In the genomic region with DNA sequence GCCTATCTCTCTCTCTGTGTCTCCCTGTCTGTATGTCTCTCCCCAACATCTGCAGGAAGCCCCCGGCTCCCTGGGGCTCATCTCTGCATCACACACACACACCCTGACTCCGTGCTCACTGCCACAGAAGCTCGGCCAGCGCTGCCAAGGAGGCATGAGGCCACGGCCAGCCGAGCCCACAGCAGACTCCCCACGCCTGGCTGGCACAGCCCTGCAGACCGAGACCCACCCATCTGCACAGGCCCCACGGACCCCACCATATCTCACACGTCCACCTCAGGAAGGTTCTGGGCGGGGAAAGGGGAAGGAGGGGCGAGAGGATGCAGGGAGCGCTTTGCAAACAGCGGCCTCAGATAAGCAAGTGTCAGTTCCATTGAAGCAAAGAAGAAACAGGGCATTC, we compare ENCODE assay signal across 16 cellular contexts. TPM values are rescaled to one million over a fixed set of nuclear protein-coding genes. Genes with fewer than 3 reads are reported as not detected.
DNase-seq lines count a peak whose midpoint lies in the region; ATAC-seq and TF ChIP-seq lines count a peak whose summit lies in the region.
"Had no signal": no experiment of that assay in that cellular context is flagged by ENCODE, and none has a peak within 500 bp of the region (broad histone marks: within the 10 kb centered on the region; RNA-seq: fewer than 3 reads in every experiment).

No MANE protein-coding gene starts in this region.

- intact Hi-C loops in A673 (cut with micrococcal nuclease; ENCODE audit: unreplicated experiment) (no loop called here), Caco-2 (cut with micrococcal nuclease; ENCODE audit: unreplicated experiment) (no loop called here), mucosa of descending colon (cut with DNase I, micrococcal nuclease) (no loop called here)

- H3K27me3 ChIP-seq in A673 (replicated peaks; ENCODE audit: insufficient read depth, low read depth, low read length, poor library complexity), result no peaks in the 10 kb centered on the region
- no peaks in the 10 kb centered on the region for H3K27me3 ChIP-seq in Caco-2 (replicated peaks; ENCODE audit: control insufficient read depth, insufficient read depth, low read length)
- H3K27me3 ChIP-seq in osteoblast (ENCODE audit: insufficient read depth, low read length), result no peaks in the 10 kb centered on the region
- H3K27me3 ChIP-seq: Peyer's patch had no signal

- no peak overlapping the region for H3K4me2 ChIP-seq in osteoblast (ENCODE audit: insufficient read depth, low read length)

- POLR2A ChIA-PET in A673 (lab: Charles Lee; ENCODE audit: low non-redundant PET) (no interaction called here), Caco-2 (lab: Charles Lee) (no interaction called here)

- H3K4me1 ChIP-seq in A673 (ENCODE audit: insufficient read depth, low read length, poor library complexity, severe bottlenecking) (no peaks in the 10 kb centered on the region), Caco-2 (no peaks in the 10 kb centered on the region), mucosa of descending colon (ENCODE audit: low read depth) (no peaks in the 10 kb centered on the region), osteoblast (ENCODE audit: insufficient read depth, low read length) (no peaks in the 10 kb centered on the region)
- H3K4me1 ChIP-seq: Peyer's patch had no signal

- H4K20me1 ChIP-seq in osteoblast (ENCODE audit: insufficient read depth, low read length), result peaks cover 2% of the 10 kb centered on the region

- TF ChIP-seq CTCF in A673 (conservative IDR thresholded peaks at IDR 0.05; ENCODE audit: low read depth, low read length) (no peak), Caco-2 (IDR thresholded peaks at IDR 0.05; ENCODE audit: insufficient read depth in 1 of 2, low read depth in 1 of 2, low read length in 1 of 2, severe bottlenecking in 1 of 2, unreplicated experiment in 1 of 2) (no peak), chondrocyte (IDR thresholded peaks at IDR 0.05) (no peak), mucosa of descending colon (IDR thresholded peaks at IDR 0.05) (no peak), osteoblast (IDR thresholded peaks at IDR 0.05; ENCODE audit: extremely low read depth, low read depth, low read length) (no peak)

- peaks cover 58% of the 10 kb centered on the region for H3K36me3 Mint-ChIP-seq in Caco-2 (ENCODE audit: insufficient read depth, unreplicated experiment)
- peaks cover 28% of the 10 kb centered on the region for H3K36me3 Mint-ChIP-seq in chondrocyte (ENCODE audit: low read depth)

- H3K27me3 Mint-ChIP-seq in Caco-2 (ENCODE audit: insufficient read depth, unreplicated experiment), result no peaks in the 10 kb centered on the region
- no peaks in the 10 kb centered on the region for H3K27me3 Mint-ChIP-seq in chondrocyte (ENCODE audit: low read depth)
- H3K27me3 Mint-ChIP-seq: CD4-positive, alpha-beta T cell had no signal

- H3K27ac ChIP-seq in A673 (ENCODE audit: low read depth, low read length, poor library complexity, severe bottlenecking) (peak overlapping the region; percentile 30), osteoblast (ENCODE audit: low read depth, low read length) (no peak overlapping the region)
- H3K27ac ChIP-seq: Peyer's patch, thoracic aorta had no signal

- ATAC-seq in mucosa of descending colon (no peak), HG02763 (IDR thresholded peaks at IDR 0.05; ENCODE audit: unreplicated experiment) (no peak)

- H3K9me3 Mint-ChIP-seq in Caco-2 (ENCODE audit: unreplicated experiment) (peaks cover 35% of the 10 kb centered on the region), chondrocyte (ENCODE audit: low read depth) (peaks cover 21% of the 10 kb centered on the region)

- peak overlapping the region; percentile 2 for H3K4me3 Mint-ChIP-seq in Caco-2 (ENCODE audit: unreplicated experiment)
- no peak overlapping the region for H3K4me3 Mint-ChIP-seq in chondrocyte (ENCODE audit: unreplicated experiment)
- H3K4me3 Mint-ChIP-seq: CD4-positive, alpha-beta T cell had no signal

- H3K79me2 ChIP-seq in osteoblast (ENCODE audit: insufficient read depth, low read length), result no peaks in the 10 kb centered on the region

- H3K36me3 ChIP-seq in A673 (ENCODE audit: insufficient read depth, low read length, poor library complexity, severe bottlenecking), result peaks cover 34% of the 10 kb centered on the region
- peaks cover 2% of the 10 kb centered on the region for H3K36me3 ChIP-seq in Caco-2 (ENCODE audit: control insufficient read depth, insufficient read depth, low read length)
- no peaks in the 10 kb centered on the region for H3K36me3 ChIP-seq in mucosa of descending colon (ENCODE audit: low read depth)
- H3K36me3 ChIP-seq in osteoblast (ENCODE audit: insufficient read depth, low read length), result peaks cover 50% of the 10 kb centered on the region

- CTCF ChIA-PET in A673 (lab: Charles Lee) (no interaction called here), Caco-2 (lab: Charles Lee) (no interaction called here)

- H2AFZ ChIP-seq in osteoblast (ENCODE audit: low read length), result no peak overlapping the region

- no peak for DNase-seq in A673 (ENCODE audit: low spot score)
- DNase-seq in Caco-2, result no peak
- DNase-seq in chondrocyte (ENCODE audit: low spot score), result peak; percentile 80
- peak in 2 of 3 donors; percentile 27 to 45 for DNase-seq in mucosa of descending colon
- DNase-seq in osteoblast (ENCODE audit: insufficient read length, low spot score, missing footprints), result no peak
- DNase-seq in NCI-H82 (lab: John Stamatoyannopoulos, UW), result no peak
- no peak for DNase-seq in A172 (ENCODE audit: low spot score)
- DNase-seq: amygdala, dermis blood vessel endothelial cell, NCI-H1105 treated with DMSO at 0.1 percent for 48 hours, NCI-H345, T-helper 9 cell had no signal

- H3K4me3 ChIP-seq in A673 (ENCODE audit: low read depth, low read length, poor library complexity, severe bottlenecking), result no peak overlapping the region
- no peak overlapping the region for H3K4me3 ChIP-seq in Caco-2 (ENCODE audit: low read depth, low read length)
- no peak overlapping the region for H3K4me3 ChIP-seq in mucosa of descending colon
- no peak overlapping the region for H3K4me3 ChIP-seq in osteoblast (ENCODE audit: insufficient read depth, low read length)
- H3K4me3 ChIP-seq: Peyer's patch, thoracic aorta had no signal

- H3K4me1 Mint-ChIP-seq in Caco-2 (ENCODE audit: low read depth, unreplicated experiment), result peaks cover 9% of the 10 kb centered on the region
- H3K4me1 Mint-ChIP-seq in chondrocyte (ENCODE audit: low read depth), result no peaks in the 10 kb centered on the region

- peaks cover 15% of the 10 kb centered on the region for H3K9me3 ChIP-seq in A673 (ENCODE audit: low read depth, low read length, poor library complexity, severe bottlenecking)
- H3K9me3 ChIP-seq in Caco-2, result peaks cover 20% of the 10 kb centered on the region
- peaks cover 22% of the 10 kb centered on the region for H3K9me3 ChIP-seq in mucosa of descending colon
- H3K9me3 ChIP-seq in osteoblast (ENCODE audit: low read depth, low read length), result peaks cover 7% of the 10 kb centered on the region

- peak overlapping the region; percentile 3 for H3K27ac Mint-ChIP-seq in Caco-2 (ENCODE audit: unreplicated experiment)
- no peak overlapping the region for H3K27ac Mint-ChIP-seq in chondrocyte (ENCODE audit: unreplicated experiment)
- H3K27ac Mint-ChIP-seq: CD4-positive, alpha-beta T cell had no signal

- BruUV-seq in A673 (replicated peaks; lab: Mats Ljungman, UMichigan) (no TSS peak), Caco-2 (replicated peaks; lab: Mats Ljungman, UMichigan) (no TSS peak)

RNA-seq across cellular contexts. Expression of a gene that starts 28.5 kb away (rescaled TPM):
- total RNA-seq in A673 (2021) (423 and 432 TPM in 2 replicates), Caco-2 (2022) (450 and 455 TPM in 2 replicates), chondrocyte (270 to 332 TPM (median 327 TPM) in 3 replicates), mucosa of descending colon (100 to 1,000 TPM; 435 to 455 (median 450) TPM), osteoblast (182 and 203 TPM in 2 replicates)
- 121 and 163 TPM in 2 replicates for total RNA-seq in A172 (2014; rRNA removed; shearing (Covaris generic))

RNA-seq across cellular contexts. Expression of a gene that starts 32.3 kb away (rescaled TPM):
- total RNA-seq in A673 (2021), result 24.9 and 33.5 TPM in 2 replicates
- total RNA-seq in Caco-2 (2022), result 15.4 and 17.4 TPM in 2 replicates
- 19.6 to 29.0 TPM (median 20.2 TPM) in 3 replicates for total RNA-seq in chondrocyte
- total RNA-seq in mucosa of descending colon, result 10 to 100 TPM; 15.6 to 32.0 (median 18.8) TPM
- total RNA-seq in osteoblast, result 22.4 and 24.6 TPM in 2 replicates
- total RNA-seq in A172 (2014; rRNA removed; shearing (Covaris generic)), result 3.3 and 4.2 TPM in 2 replicates

Comparison
In these comparisons a context has a peak if more than half of its experiments do, and no peak if none do; other contexts are left out.
1. DNase-seq: peak in chondrocyte (single experiment) and mucosa of descending colon (2 of 3); none in A673 (single experiment), Caco-2 (0 of 2), osteoblast (single experiment), NCI-H82 (single experiment) and A172 (single experiment).